8 cellular contexts compared by ENCODE assay signal in the genomic region with DNA sequence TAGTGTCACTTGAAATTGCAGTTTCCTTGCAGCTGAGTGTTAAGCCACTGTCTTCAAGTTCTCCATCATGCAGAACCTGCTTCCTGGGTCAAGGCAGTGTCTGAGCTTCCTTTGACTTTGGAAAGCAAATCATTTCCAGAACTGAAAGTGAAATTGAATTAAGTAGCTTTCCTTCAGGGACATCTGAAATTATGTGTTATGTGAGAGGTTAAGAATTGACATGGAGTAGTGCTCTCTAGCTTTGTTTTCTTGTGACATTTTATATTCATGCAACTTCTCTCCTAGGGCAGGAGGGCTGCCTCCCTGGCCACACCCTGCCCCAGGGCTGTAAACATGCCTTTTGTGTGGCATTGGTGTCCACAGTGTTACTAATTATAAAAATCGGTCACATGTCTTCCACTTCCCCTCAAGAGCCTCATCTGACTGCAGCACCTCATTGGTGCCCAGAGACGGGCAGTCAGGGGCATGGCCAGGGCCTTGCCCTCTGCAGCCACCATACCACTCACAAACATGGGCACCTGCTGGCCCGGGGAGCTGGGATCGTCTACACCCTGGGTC. TPM values are rescaled to one million over a fixed set of nuclear protein-coding genes. Genes with fewer than 3 reads are reported as not detected.
DNase-seq lines count a peak whose midpoint lies in the region; ATAC-seq lines count a peak whose summit lies in the region.

No MANE protein-coding gene starts in this region.

- peaks cover 52% of the 10 kb centered on the region for H3K36me3 Mint-ChIP-seq in activated naive CD8-positive, alpha-beta T cell treated with anti-CD3 and anti-CD28 coated beads, Interleukin-2, amount 10 ng/mL, durations not matched to agents 7 days and 5 days
- peaks cover 10 to 64% (median 30%) of the 10 kb centered on the region in 3 donors for H3K36me3 Mint-ChIP-seq in naive thymus-derived CD8-positive, alpha-beta T cell

- peak overlapping the region; percentile 98 for H3K27ac ChIP-seq in HUES48 (ENCODE audit: low read depth, low read length)

- H3K36me3 ChIP-seq in HUES48 (ENCODE audit: control insufficient read depth, insufficient read depth, low read length): peaks cover 33% of the 10 kb centered on the region

- peak overlapping the region; percentile 23 for H3K4me3 ChIP-seq in HUES48 (ENCODE audit: low read depth, low read length)

- POLR2A ChIA-PET in activated naive CD8-positive, alpha-beta T cell treated with anti-CD3 and anti-CD28 coated beads, Interleukin-2, amount 10 ng/mL, durations not matched to agents 7 days and 5 days (lab: Charles Lee): interaction anchor here (1.2 to 1.8 kb wide), 2 partner anchors 14 to 19 kb away, joined by 3 to 6 read pairs; partner anchors contain the start of gene RAB12
- POLR2A ChIA-PET in naive thymus-derived CD8-positive, alpha-beta T cell (lab: Charles Lee): no interaction called here

- peaks cover 32% of the 10 kb centered on the region for H3K4me1 Mint-ChIP-seq in activated naive CD8-positive, alpha-beta T cell treated with anti-CD3 and anti-CD28 coated beads, Interleukin-2, amount 10 ng/mL, durations not matched to agents 7 days and 5 days
- H3K4me1 Mint-ChIP-seq in naive thymus-derived CD8-positive, alpha-beta T cell: peaks cover 27 to 67% (median 57%) of the 10 kb centered on the region in 4 donors

- H3K4me1 ChIP-seq in HUES48 (ENCODE audit: control insufficient read depth, insufficient read depth, low read length): peaks cover 89% of the 10 kb centered on the region

- peak overlapping the region; percentile 76 for H3K27ac Mint-ChIP-seq in activated naive CD8-positive, alpha-beta T cell treated with anti-CD3 and anti-CD28 coated beads, Interleukin-2, amount 10 ng/mL, durations not matched to agents 7 days and 5 days
- peak overlapping the region in 9 of 10 donors; percentile 28 to 84 (median 69) for H3K27ac Mint-ChIP-seq in naive thymus-derived CD8-positive, alpha-beta T cell

- ATAC-seq in GM21423 (IDR thresholded peaks at IDR 0.05; ENCODE audit: unreplicated experiment): peak; percentile 79
- ATAC-seq in activated naive CD8-positive, alpha-beta T cell treated with anti-CD3 and anti-CD28 coated beads, Interleukin-2, amount 10 ng/mL, durations not matched to agents 7 days and 5 days (ENCODE audit: low read depth): peak; percentile 73
- no peak for ATAC-seq in naive thymus-derived CD8-positive, alpha-beta T cell

- no peaks in the 10 kb centered on the region for H3K9me3 ChIP-seq in HUES48 (ENCODE audit: control insufficient read depth, insufficient read depth, low read length)

- H3K9me3 Mint-ChIP-seq in activated naive CD8-positive, alpha-beta T cell treated with anti-CD3 and anti-CD28 coated beads, Interleukin-2, amount 10 ng/mL, durations not matched to agents 7 days and 5 days: no peaks in the 10 kb centered on the region
- peaks cover 0 to 19% (median 7%) of the 10 kb centered on the region in 9 donors for H3K9me3 Mint-ChIP-seq in naive thymus-derived CD8-positive, alpha-beta T cell

- no peak overlapping the region for H3K9ac ChIP-seq in HUES48 (ENCODE audit: low read depth, low read length)

- no peaks in the 10 kb centered on the region for H3K27me3 Mint-ChIP-seq in activated naive CD8-positive, alpha-beta T cell treated with anti-CD3 and anti-CD28 coated beads, Interleukin-2, amount 10 ng/mL, durations not matched to agents 7 days and 5 days
- no peaks in the 10 kb centered on the region for H3K27me3 Mint-ChIP-seq in naive thymus-derived CD8-positive, alpha-beta T cell

- DNase-seq in EL (peak; percentile 15), DMS114 treated with DMSO at 0.1 percent for 48 hours (lab: John Stamatoyannopoulos, UW; ENCODE audit: unreplicated experiment) (no peak), NCI-H128 (lab: John Stamatoyannopoulos, UW; ENCODE audit: unreplicated experiment) (no peak), LoVo (ENCODE audit: low spot score) (no peak)
- DNase-seq in activated naive CD8-positive, alpha-beta T cell treated with anti-CD3 and anti-CD28 coated beads, Interleukin-2, amount 10 ng/mL, durations not matched to agents 7 days and 5 days: no peak
- DNase-seq in naive thymus-derived CD8-positive, alpha-beta T cell: no peak

- H3K4me3 Mint-ChIP-seq in activated naive CD8-positive, alpha-beta T cell treated with anti-CD3 and anti-CD28 coated beads, Interleukin-2, amount 10 ng/mL, durations not matched to agents 7 days and 5 days: peak overlapping the region; percentile 40
- H3K4me3 Mint-ChIP-seq in naive thymus-derived CD8-positive, alpha-beta T cell: peak overlapping the region in 4 of 10 donors; percentile 3 to 70 (median 20)

- H3K27me3 ChIP-seq in HUES48 (ENCODE audit: control insufficient read depth, insufficient read depth, low read length): no peaks in the 10 kb centered on the region

RNA-seq across cellular contexts. Expression of gene RAB12, which starts 14.4 kb away (rescaled TPM):
- 10 to 100 TPM; 18.5 to 20.2 TPM for total RNA-seq in activated naive CD8-positive, alpha-beta T cell treated with anti-CD3 and anti-CD28 coated beads, Interleukin-2, amount 10 ng/mL, durations not matched to agents 7 days and 5 days
- total RNA-seq in naive thymus-derived CD8-positive, alpha-beta T cell: 10 to 100 TPM; 23.3 to 23.7 TPM
- polyA plus RNA-seq in naive thymus-derived CD8-positive, alpha-beta T cell: under 1 TPM; 0.24 to 0.33 (median 0.26) TPM

Comparison
In these comparisons a context has a peak if more than half of its experiments do, and no peak if none do; other contexts are left out.
1. ATAC-seq: peak in GM21423 (single experiment) and activated naive CD8-positive, alpha-beta T cell treated with anti-CD3 and anti-CD28 coated beads, Interleukin-2, amount 10 ng/mL, durations not matched to agents 7 days and 5 days (single experiment); none in naive thymus-derived CD8-positive, alpha-beta T cell (0 of 2).